8 cellular contexts compared by ENCODE assay signal in genomic region chr17:51258756-51259573, GRCh38. TPM values are rescaled to one million over a fixed set of nuclear protein-coding genes. Genes with fewer than 3 reads are reported as not detected.
DNase-seq lines count a peak whose midpoint lies in the region; ATAC-seq and TF ChIP-seq lines count a peak whose summit lies in the region.

No MANE protein-coding gene starts in this region.

- peak overlapping the region; percentile 99 for H3K4me3 ChIP-seq in mesodermal cell (ENCODE audit: extremely low read depth, insufficient read depth, low read length, poor library complexity, severe bottlenecking)
- H3K4me3 ChIP-seq in transverse colon, result peak overlapping the region; percentile 82 to 99 (median 94)

- TF ChIP-seq EP300 in transverse colon (IDR thresholded peaks at IDR 0.05; ENCODE audit: low read depth), result no peak

- H3K36me3 ChIP-seq in mesodermal cell (ENCODE audit: control insufficient read depth, insufficient read depth, low read length) (peaks cover 39% of the 10 kb centered on the region), transverse colon (peaks cover 0 to 14% (median 0%) of the 10 kb centered on the region in 4 donors)

- no peaks in the 10 kb centered on the region for H3K27me3 ChIP-seq in transverse colon

- peak; percentile 34 for DNase-seq in stimulated activated CD4-positive, alpha-beta T cell treated with anti-CD3 and anti-CD28 coated beads, Interleukin-15, amount 100 ng/mL, for 24 hours
- no peak for DNase-seq in stimulated activated CD4-positive, alpha-beta T cell treated with anti-CD3 and anti-CD28 coated beads, Interleukin-2, amount 100 ng/mL, for 48 hours
- DNase-seq in RPMI8226 (peak; percentile 34), dermis blood vessel endothelial cell (peak; percentile 39), transverse colon (peak; percentile 34)

- in situ Hi-C loops in transverse colon (cut with MboI; ENCODE audit: low pct_ligation_motif_present in 1 of 4, low pct_unique_long_range_greater_than_20kb in 1 of 4, low sequenced_read_pairs in 3 of 4), result no loop called here

- peak overlapping the region; percentile 100 for H3K27ac ChIP-seq in mesodermal cell (ENCODE audit: low read depth, low read length, severe bottlenecking)
- peak overlapping the region; percentile 97 to 99 (median 98) for H3K27ac ChIP-seq in transverse colon

- ATAC-seq in GM21723 (IDR thresholded peaks at IDR 0.05; ENCODE audit: unreplicated experiment), result no peak
- ATAC-seq in GM21447 (IDR thresholded peaks at IDR 0.05; ENCODE audit: unreplicated experiment), result no peak

- intact Hi-C loops in transverse colon (cut with DNase I; ENCODE audit: low total_unique reads), result no loop called here

- H3K9me3 ChIP-seq in mesodermal cell (ENCODE audit: control insufficient read depth, low read length) (no peaks in the 10 kb centered on the region), transverse colon (no peaks in the 10 kb centered on the region)

- no peak for TF ChIP-seq CTCF in transverse colon (IDR thresholded peaks at IDR 0.05)

- H3K4me1 ChIP-seq in mesodermal cell (ENCODE audit: control insufficient read depth, insufficient read depth, low read length, poor library complexity, severe bottlenecking) (peaks cover 14% of the 10 kb centered on the region), transverse colon (peaks cover 0 to 63% (median 30%) of the 10 kb centered on the region in 4 donors)

- 1 to 14% methylated on average over 4 to 6 of the region's 18 CpGs for WGBS in mesodermal cell (ENCODE audit: insufficient coverage in 2 of 2), 2 experiments
- WGBS in transverse colon (ENCODE audit: low coverage in 1 of 2), 2 donors, result 2 to 5% methylated on average over 5 to 18 of the region's 18 CpGs

- no peak for TF ChIP-seq POLR2A in transverse colon (IDR thresholded peaks at IDR 0.05)

RNA-seq across cellular contexts. Expression of gene MBTD1, which starts 0.9 kb away (rescaled TPM):
- total RNA-seq in dermis blood vessel endothelial cell (15.8 and 18.9 TPM in 2 replicates), transverse colon (10 to 100 TPM in 2 of 4 donors, 1 to 10 TPM in 2; 3.8 to 28.1 (median 12.3) TPM)
- 23.4 TPM for polyA plus RNA-seq in mesodermal cell (2013, experiment 1 of 2)
- 25.1 TPM for polyA plus RNA-seq in mesodermal cell (2013, experiment 2 of 2)

RNA-seq across cellular contexts. Expression of gene UTP18, which starts 1.4 kb away (rescaled TPM):
- total RNA-seq in dermis blood vessel endothelial cell (35.3 and 41.7 TPM in 2 replicates), transverse colon (10 to 100 TPM; 13.1 to 33.0 (median 18.8) TPM)
- 42.9 TPM for polyA plus RNA-seq in mesodermal cell (2013, experiment 1 of 2)
- 42.9 TPM for polyA plus RNA-seq in mesodermal cell (2013, experiment 2 of 2)

Comparison
In these comparisons a context has a peak if more than half of its experiments do, and no peak if none do; other contexts are left out.
1. DNase-seq: peak in stimulated activated CD4-positive, alpha-beta T cell treated with anti-CD3 and anti-CD28 coated beads, Interleukin-15, amount 100 ng/mL, for 24 hours (single experiment), RPMI8226 (single experiment), dermis blood vessel endothelial cell (single experiment) and transverse colon (single experiment); none in stimulated activated CD4-positive, alpha-beta T cell treated with anti-CD3 and anti-CD28 coated beads, Interleukin-2, amount 100 ng/mL, for 48 hours (0 of 2).